In the genomic region with DNA sequence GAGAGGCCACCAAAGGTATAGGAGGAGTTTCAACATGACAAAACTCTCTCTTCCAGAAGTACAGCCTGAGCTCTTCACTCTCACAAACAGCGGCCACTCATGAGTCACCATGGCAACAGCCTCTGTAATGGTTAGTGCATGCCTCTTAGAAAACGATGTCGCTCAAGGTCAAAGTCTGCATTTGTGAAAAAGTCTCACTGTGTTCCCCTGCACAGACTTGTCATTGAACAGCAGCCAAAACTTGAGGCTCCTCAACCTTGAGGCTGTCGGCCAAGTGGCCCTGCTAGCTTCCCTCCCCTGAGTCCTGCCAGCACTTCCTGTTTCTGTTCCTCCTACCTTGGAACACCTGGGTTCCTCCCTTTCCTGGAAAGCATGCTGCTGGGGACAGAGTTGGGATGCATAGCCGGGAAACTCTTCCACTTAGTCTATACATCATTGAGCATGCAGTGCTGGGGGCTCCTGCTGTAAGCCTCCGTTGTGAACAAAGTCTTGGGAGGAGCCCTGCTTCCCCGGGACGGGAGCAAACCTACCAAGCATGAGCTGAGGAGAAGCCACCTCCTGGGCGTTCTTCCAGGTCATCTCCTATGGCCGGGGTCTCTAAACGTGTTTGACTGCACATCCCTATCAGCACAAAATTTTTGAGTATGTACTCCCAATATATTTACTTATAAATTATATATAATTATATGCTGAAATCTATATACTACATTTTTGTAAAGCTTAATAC, we compare ENCODE assay signal across 1 cellular context.
TF ChIP-seq lines count a peak whose summit lies in the region.

No MANE protein-coding gene starts in this region.

TF ChIP-seq in SK-N-SH, 30 proteins besides CTCF, POLR2A, EP300 and RAD21 (continued from another document):
- TF ChIP-seq, protein P1, sequence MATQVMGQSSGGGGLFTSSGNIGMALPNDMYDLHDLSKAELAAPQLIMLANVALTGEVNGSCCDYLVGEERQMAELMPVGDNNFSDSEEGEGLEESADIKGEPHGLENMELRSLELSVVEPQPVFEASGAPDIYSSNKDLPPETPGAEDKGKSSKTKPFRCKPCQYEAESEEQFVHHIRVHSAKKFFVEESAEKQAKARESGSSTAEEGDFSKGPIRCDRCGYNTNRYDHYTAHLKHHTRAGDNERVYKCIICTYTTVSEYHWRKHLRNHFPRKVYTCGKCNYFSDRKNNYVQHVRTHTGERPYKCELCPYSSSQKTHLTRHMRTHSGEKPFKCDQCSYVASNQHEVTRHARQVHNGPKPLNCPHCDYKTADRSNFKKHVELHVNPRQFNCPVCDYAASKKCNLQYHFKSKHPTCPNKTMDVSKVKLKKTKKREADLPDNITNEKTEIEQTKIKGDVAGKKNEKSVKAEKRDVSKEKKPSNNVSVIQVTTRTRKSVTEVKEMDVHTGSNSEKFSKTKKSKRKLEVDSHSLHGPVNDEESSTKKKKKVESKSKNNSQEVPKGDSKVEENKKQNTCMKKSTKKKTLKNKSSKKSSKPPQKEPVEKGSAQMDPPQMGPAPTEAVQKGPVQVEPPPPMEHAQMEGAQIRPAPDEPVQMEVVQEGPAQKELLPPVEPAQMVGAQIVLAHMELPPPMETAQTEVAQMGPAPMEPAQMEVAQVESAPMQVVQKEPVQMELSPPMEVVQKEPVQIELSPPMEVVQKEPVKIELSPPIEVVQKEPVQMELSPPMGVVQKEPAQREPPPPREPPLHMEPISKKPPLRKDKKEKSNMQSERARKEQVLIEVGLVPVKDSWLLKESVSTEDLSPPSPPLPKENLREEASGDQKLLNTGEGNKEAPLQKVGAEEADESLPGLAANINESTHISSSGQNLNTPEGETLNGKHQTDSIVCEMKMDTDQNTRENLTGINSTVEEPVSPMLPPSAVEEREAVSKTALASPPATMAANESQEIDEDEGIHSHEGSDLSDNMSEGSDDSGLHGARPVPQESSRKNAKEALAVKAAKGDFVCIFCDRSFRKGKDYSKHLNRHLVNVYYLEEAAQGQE (IDR thresholded peaks at IDR 0.05; ENCODE audit: low read depth, low read length) = no peak
- no peak for TF ChIP-seq TEAD4 (IDR thresholded peaks at IDR 0.05; ENCODE audit: borderline replicate concordance, insufficient read depth)
- TF ChIP-seq, protein P2, sequence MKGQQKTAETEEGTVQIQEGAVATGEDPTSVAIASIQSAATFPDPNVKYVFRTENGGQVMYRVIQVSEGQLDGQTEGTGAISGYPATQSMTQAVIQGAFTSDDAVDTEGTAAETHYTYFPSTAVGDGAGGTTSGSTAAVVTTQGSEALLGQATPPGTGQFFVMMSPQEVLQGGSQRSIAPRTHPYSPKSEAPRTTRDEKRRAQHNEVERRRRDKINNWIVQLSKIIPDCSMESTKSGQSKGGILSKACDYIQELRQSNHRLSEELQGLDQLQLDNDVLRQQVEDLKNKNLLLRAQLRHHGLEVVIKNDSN (IDR thresholded peaks at IDR 0.05; ENCODE audit: borderline replicate concordance, low read depth) = no peak
- TF ChIP-seq, protein P3, sequence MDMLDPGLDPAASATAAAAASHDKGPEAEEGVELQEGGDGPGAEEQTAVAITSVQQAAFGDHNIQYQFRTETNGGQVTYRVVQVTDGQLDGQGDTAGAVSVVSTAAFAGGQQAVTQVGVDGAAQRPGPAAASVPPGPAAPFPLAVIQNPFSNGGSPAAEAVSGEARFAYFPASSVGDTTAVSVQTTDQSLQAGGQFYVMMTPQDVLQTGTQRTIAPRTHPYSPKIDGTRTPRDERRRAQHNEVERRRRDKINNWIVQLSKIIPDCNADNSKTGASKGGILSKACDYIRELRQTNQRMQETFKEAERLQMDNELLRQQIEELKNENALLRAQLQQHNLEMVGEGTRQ (IDR thresholded peaks at IDR 0.05; ENCODE audit: borderline replicate concordance, low read depth, low read length) = no peak
